In the genomic region with DNA sequence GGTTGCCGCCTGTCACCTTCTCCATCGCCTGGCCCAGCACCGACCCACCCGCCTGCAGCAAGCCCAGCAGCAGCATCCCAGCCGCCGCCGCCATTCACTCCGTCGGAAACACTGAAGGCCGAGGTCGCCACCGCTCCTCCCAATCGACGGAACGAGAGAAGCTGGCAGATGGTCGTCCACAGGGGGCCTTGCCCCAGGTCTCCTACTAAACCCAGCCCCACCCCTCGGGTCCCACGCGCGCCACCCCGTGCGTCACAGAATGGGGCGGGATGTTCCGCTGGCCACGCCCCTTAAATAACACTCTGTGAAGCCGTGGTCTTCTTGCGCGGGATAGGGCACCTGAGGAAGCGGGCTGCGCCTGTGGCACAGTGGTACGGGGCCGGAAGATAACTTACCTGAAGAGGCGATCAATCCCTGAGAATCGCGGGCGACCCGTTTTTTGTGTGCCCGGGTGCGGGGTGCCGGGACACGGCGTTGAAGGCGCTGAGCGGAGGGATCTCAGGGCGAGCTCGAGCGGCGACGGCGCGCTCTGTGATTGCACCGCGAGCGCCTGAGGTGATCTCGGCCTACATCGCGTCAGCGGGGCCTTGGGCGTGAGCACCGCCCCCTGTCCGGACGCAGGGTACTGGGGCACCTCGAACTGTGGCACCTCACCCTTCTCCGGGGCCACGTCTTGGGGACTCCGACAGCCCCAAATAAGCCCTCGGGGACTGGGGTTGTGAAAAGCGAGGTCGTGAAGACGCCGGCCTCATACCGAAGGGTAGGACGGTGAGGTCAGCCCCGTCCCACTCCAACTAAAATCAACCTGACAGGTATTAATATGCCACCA, we compare ENCODE assay signal across 1 cellular context.
TF ChIP-seq lines count a peak whose summit lies in the region.

A gene (minus strand): TSS at position 207 of the 829 bp plus-strand sequence. CDS start 113 bp downstream, at position 94.

TF ChIP-seq in K562, 482 proteins besides CTCF, POLR2A, EP300 and RAD21 (continued from another document and continues in another):
- TF ChIP-seq, protein P1, sequence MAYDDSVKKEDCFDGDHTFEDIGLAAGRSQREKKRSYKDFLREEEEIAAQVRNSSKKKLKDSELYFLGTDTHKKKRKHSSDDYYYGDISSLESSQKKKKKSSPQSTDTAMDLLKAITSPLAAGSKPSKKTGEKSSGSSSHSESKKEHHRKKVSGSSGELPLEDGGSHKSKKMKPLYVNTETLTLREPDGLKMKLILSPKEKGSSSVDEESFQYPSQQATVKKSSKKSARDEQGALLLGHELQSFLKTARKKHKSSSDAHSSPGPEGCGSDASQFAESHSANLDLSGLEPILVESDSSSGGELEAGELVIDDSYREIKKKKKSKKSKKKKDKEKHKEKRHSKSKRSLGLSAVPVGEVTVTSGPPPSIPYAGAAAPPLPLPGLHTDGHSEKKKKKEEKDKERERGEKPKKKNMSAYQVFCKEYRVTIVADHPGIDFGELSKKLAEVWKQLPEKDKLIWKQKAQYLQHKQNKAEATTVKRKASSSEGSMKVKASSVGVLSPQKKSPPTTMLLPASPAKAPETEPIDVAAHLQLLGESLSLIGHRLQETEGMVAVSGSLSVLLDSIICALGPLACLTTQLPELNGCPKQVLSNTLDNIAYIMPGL (CRISPR knock-in tag; IDR thresholded peaks at IDR 0.05) = peak; percentile 90; the same call in 1 of the 2 replicates
- TF ChIP-seq, protein P2, sequence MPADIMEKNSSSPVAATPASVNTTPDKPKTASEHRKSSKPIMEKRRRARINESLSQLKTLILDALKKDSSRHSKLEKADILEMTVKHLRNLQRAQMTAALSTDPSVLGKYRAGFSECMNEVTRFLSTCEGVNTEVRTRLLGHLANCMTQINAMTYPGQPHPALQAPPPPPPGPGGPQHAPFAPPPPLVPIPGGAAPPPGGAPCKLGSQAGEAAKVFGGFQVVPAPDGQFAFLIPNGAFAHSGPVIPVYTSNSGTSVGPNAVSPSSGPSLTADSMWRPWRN (IDR thresholded peaks at IDR 0.05; ENCODE audit: low read depth) = peak; percentile 88
- TF ChIP-seq, protein P3, sequence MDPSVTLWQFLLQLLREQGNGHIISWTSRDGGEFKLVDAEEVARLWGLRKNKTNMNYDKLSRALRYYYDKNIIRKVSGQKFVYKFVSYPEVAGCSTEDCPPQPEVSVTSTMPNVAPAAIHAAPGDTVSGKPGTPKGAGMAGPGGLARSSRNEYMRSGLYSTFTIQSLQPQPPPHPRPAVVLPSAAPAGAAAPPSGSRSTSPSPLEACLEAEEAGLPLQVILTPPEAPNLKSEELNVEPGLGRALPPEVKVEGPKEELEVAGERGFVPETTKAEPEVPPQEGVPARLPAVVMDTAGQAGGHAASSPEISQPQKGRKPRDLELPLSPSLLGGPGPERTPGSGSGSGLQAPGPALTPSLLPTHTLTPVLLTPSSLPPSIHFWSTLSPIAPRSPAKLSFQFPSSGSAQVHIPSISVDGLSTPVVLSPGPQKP (CRISPR knock-in tag; IDR thresholded peaks at IDR 0.05) = no peak
- TF ChIP-seq HMGN3 (IDR thresholded peaks at IDR 0.05; ENCODE audit: borderline replicate concordance, extremely low read depth, insufficient read length, low read depth, low read length) (peak; percentile 91), ZNF699 (CRISPR knock-in tag; IDR thresholded peaks at IDR 0.05; ENCODE audit: insufficient replicate concordance) (no peak), FOXM1 (IDR thresholded peaks at IDR 0.05; ENCODE audit: low read depth) (peak; percentile 58), FOXM1 (CRISPR knock-in tag; IDR thresholded peaks at IDR 0.05; ENCODE audit: low read depth) (0 out of 2 replicates have a peak, but pooled peaks have one; percentile 89), STAT5A (IDR thresholded peaks at IDR 0.05; ENCODE audit: borderline replicate concordance, low read length) (no peak), HSF4 (CRISPR knock-in tag; IDR thresholded peaks at IDR 0.05; ENCODE audit: borderline replicate concordance) (no peak), MCM2 (IDR thresholded peaks at IDR 0.05; ENCODE audit: low read depth) (0 out of 2 replicates have a peak, but pooled peaks have one; percentile 30), TAF15 (IDR thresholded peaks at IDR 0.05; ENCODE audit: low read depth, low read length) (no peak), PHTF2 (CRISPR knock-in tag; IDR thresholded peaks at IDR 0.05) (no peak; the same call in 1 of the 2 replicates), ZNF77 (CRISPR knock-in tag; IDR thresholded peaks at IDR 0.05) (no peak), FOXP1 (CRISPR knock-in tag; IDR thresholded peaks at IDR 0.05) (no peak; the same call in 1 of the 2 replicates), FOXJ3 (CRISPR knock-in tag; IDR thresholded peaks at IDR 0.05) (no peak), RBBP5 (IDR thresholded peaks at IDR 0.05; ENCODE audit: borderline replicate concordance, insufficient read depth, low read length, poor library complexity, severe bottlenecking) (peak; percentile 84), E2F3 (CRISPR knock-in tag; IDR thresholded peaks at IDR 0.05) (peak; percentile 38; the same call in 1 of the 2 replicates), RNF2 (IDR thresholded peaks at IDR 0.05) (peak; percentile 72; the same call in 1 of the 2 replicates), ZNF41 (CRISPR knock-in tag; conservative IDR thresholded peaks at IDR 0.05) (no peak), CBFA2T3 (IDR thresholded peaks at IDR 0.05) (no peak), TEAD1 (CRISPR knock-in tag; IDR thresholded peaks at IDR 0.05) (peak; percentile 30 to 58; a peak in 2 of 4 replicates), ZNF584 (CRISPR knock-in tag; IDR thresholded peaks at IDR 0.05; ENCODE audit: low read depth) (no peak), SPI1 (IDR thresholded peaks at IDR 0.05; ENCODE audit: borderline replicate concordance, low read depth, low read length) (no peak), GTF2F1 (IDR thresholded peaks at IDR 0.05; ENCODE audit: low read depth, low read length) (no peak; the same call in 1 of the 2 replicates), GATAD2B (IDR thresholded peaks at IDR 0.05; ENCODE audit: borderline replicate concordance) (peak; percentile 57), PHB (CRISPR knock-in tag; IDR thresholded peaks at IDR 0.05) (no peak), PTBP1 (IDR thresholded peaks at IDR 0.05; ENCODE audit: low read depth, low read length) (no peak), FOXA3 (CRISPR knock-in tag; conservative IDR thresholded peaks at IDR 0.05 in 1 of 2, IDR thresholded peaks at IDR 0.05 in 1 of 2) (no peak; a peak in 1 of 4 replicates), POLR3G (IDR thresholded peaks at IDR 0.05; ENCODE audit: extremely low read depth, insufficient read length, insufficient replicate concordance) (no peak), HMG20B (CRISPR knock-in tag; IDR thresholded peaks at IDR 0.05) (no peak), ZFP1 (CRISPR knock-in tag; IDR thresholded peaks at IDR 0.05) (no peak; the same call in 1 of the 2 replicates), SAFB2 (IDR thresholded peaks at IDR 0.05; ENCODE audit: borderline replicate concordance, low read depth, low read length, severe bottlenecking) (no peak), HLTF (IDR thresholded peaks at IDR 0.05) (peak; percentile 95; the same call in 1 of the 2 replicates)
- TF ChIP-seq, protein P4, sequence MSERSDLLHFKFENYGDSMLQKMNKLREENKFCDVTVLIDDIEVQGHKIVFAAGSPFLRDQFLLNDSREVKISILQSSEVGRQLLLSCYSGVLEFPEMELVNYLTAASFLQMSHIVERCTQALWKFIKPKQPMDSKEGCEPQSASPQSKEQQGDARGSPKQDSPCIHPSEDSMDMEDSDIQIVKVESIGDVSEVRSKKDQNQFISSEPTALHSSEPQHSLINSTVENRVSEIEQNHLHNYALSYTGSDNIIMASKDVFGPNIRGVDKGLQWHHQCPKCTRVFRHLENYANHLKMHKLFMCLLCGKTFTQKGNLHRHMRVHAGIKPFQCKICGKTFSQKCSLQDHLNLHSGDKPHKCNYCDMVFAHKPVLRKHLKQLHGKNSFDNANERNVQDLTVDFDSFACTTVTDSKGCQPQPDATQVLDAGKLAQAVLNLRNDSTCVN (CRISPR knock-in tag; IDR thresholded peaks at IDR 0.05) = no peak
- TF ChIP-seq, protein P5, sequence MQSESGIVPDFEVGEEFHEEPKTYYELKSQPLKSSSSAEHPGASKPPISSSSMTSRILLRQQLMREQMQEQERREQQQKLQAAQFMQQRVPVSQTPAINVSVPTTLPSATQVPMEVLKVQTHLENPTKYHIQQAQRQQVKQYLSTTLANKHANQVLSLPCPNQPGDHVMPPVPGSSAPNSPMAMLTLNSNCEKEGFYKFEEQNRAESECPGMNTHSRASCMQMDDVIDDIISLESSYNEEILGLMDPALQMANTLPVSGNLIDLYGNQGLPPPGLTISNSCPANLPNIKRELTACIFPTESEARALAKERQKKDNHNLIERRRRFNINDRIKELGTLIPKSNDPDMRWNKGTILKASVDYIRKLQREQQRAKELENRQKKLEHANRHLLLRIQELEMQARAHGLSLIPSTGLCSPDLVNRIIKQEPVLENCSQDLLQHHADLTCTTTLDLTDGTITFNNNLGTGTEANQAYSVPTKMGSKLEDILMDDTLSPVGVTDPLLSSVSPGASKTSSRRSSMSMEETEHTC (IDR thresholded peaks at IDR 0.05) = peak; percentile 38; the same call in 1 of the 2 replicates
- TF ChIP-seq, protein P6, sequence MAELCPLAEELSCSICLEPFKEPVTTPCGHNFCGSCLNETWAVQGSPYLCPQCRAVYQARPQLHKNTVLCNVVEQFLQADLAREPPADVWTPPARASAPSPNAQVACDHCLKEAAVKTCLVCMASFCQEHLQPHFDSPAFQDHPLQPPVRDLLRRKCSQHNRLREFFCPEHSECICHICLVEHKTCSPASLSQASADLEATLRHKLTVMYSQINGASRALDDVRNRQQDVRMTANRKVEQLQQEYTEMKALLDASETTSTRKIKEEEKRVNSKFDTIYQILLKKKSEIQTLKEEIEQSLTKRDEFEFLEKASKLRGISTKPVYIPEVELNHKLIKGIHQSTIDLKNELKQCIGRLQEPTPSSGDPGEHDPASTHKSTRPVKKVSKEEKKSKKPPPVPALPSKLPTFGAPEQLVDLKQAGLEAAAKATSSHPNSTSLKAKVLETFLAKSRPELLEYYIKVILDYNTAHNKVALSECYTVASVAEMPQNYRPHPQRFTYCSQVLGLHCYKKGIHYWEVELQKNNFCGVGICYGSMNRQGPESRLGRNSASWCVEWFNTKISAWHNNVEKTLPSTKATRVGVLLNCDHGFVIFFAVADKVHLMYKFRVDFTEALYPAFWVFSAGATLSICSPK (IDR thresholded peaks at IDR 0.05; ENCODE audit: borderline replicate concordance) = no peak
- TF ChIP-seq, protein P7, sequence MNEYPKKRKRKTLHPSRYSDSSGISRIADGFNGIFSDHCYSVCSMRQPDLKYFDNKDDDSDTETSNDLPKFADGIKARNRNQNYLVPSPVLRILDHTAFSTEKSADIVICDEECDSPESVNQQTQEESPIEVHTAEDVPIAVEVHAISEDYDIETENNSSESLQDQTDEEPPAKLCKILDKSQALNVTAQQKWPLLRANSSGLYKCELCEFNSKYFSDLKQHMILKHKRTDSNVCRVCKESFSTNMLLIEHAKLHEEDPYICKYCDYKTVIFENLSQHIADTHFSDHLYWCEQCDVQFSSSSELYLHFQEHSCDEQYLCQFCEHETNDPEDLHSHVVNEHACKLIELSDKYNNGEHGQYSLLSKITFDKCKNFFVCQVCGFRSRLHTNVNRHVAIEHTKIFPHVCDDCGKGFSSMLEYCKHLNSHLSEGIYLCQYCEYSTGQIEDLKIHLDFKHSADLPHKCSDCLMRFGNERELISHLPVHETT (CRISPR knock-in tag; conservative IDR thresholded peaks at IDR 0.05 in 1 of 2, IDR thresholded peaks at IDR 0.05 in 1 of 2) = peak in 1 of 2 experiments; percentile 72; a peak in 1 of 4 replicates
- TF ChIP-seq, protein P8, sequence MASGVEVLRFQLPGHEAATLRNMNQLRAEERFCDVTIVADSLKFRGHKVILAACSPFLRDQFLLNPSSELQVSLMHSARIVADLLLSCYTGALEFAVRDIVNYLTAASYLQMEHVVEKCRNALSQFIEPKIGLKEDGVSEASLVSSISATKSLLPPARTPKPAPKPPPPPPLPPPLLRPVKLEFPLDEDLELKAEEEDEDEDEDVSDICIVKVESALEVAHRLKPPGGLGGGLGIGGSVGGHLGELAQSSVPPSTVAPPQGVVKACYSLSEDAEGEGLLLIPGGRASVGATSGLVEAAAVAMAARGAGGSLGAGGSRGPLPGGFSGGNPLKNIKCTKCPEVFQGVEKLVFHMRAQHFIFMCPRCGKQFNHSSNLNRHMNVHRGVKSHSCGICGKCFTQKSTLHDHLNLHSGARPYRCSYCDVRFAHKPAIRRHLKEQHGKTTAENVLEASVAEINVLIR (CRISPR knock-in tag; IDR thresholded peaks at IDR 0.05) = peak; percentile 88
